Comparison of ENCODE assay signal across 8 cellular contexts in the genomic region with DNA sequence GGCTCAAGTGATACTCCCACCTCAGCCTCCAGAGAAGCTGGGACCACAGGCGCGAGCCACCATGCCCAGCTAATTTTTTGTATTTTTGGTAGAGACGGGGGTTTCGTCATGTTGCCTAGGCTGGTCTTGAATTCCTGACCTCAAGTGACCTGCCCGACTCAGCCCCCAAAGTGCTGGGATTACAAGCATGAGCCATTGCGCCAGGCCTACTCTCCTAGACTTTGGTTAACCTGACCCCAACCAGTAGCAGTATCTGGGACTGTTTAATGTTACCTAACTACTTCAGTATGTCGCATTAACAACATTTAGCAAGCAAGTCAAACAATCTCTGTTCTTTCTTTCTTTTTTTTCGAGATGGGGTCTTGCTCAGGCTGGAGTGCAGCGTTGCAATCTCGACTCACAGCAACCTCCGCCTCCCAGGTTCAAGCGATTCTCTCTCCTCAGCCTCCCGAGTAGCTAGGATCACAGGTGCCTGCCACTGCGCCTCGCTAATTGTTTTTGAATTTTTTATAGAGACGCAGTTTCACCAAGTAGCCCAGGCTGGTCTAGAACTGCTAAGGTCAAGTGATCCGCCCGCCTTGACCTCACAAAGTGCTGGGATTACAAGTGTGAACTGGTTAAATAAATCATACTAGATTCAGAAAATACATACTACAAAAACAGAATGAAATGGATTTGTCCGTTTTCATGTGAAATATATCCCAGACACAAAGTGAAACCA. TPM values are rescaled to one million over a fixed set of nuclear protein-coding genes. Genes with fewer than 3 reads are reported as not detected.
DNase-seq lines count a peak whose midpoint lies in the region; ATAC-seq and TF ChIP-seq lines count a peak whose summit lies in the region.

No MANE protein-coding gene starts in this region.

- no peak overlapping the region for H3K23ac ChIP-seq in mesendoderm (ENCODE audit: low read length)

- peaks cover 5% of the 10 kb centered on the region for H3K79me1 ChIP-seq in mesendoderm (ENCODE audit: low read length)

- H3K27me3 ChIP-seq in ACC112 (ENCODE audit: insufficient read depth, low read length): no peaks in the 10 kb centered on the region
- H3K27me3 ChIP-seq in mesendoderm (ENCODE audit: insufficient read depth, low read length, poor library complexity): no peaks in the 10 kb centered on the region

- H2AFZ ChIP-seq in ACC112 (ENCODE audit: low read length, unreplicated experiment): no peak overlapping the region

- peak overlapping the region; percentile 13 for H3K4me2 ChIP-seq in mesendoderm (ENCODE audit: low read length)

- in situ Hi-C loops in astrocyte of the cerebellum (cut with HindIII; ENCODE audit: low sequenced_read_pairs): no loop called here

- peaks cover 43% of the 10 kb centered on the region for H3K79me2 ChIP-seq in ACC112 (ENCODE audit: control insufficient read depth, insufficient read depth, low read length, unreplicated experiment)
- H3K79me2 ChIP-seq in mesendoderm (ENCODE audit: control insufficient read depth, insufficient read depth, low read length): peaks cover 13% of the 10 kb centered on the region

- H3K4ac ChIP-seq in mesendoderm (ENCODE audit: low read depth, low read length): no peak overlapping the region

- H3K36me3 Mint-ChIP-seq in HFFc6 (ENCODE audit: low read depth): no peaks in the 10 kb centered on the region

- no peak overlapping the region for H2BK5ac ChIP-seq in mesendoderm (ENCODE audit: low read length)

- no peak overlapping the region for H2BK15ac ChIP-seq in mesendoderm (replicated peaks; ENCODE audit: low read depth)

- no peaks in the 10 kb centered on the region for H3K9me3 Mint-ChIP-seq in HFFc6

- no peak overlapping the region for H4K5ac ChIP-seq in mesendoderm (ENCODE audit: low read length)

- no peak overlapping the region for H2BK120ac ChIP-seq in mesendoderm (ENCODE audit: low read depth, low read length)

- H3K27ac ChIP-seq in ACC112 (ENCODE audit: low read depth, low read length) (no peak overlapping the region), mesendoderm (ENCODE audit: low read depth, low read length) (no peak overlapping the region)

- H3K27me3 Mint-ChIP-seq in HFFc6 (ENCODE audit: insufficient read depth): no peaks in the 10 kb centered on the region

- WGBS in mesendoderm (ENCODE audit: extremely low coverage, insufficient coverage, low lambda C conversion rate): no CpG with 5 or more reads among the region's 19 CpGs

- no peak overlapping the region for H3K18ac ChIP-seq in mesendoderm (ENCODE audit: low read length)

- peak overlapping the region; percentile 95 for H3K4me3 ChIP-seq in ACC112 (ENCODE audit: low read depth, low read length)
- H3K4me3 ChIP-seq in astrocyte of the cerebellum (ENCODE audit: low read depth, low read length): peak overlapping the region; percentile 88
- H3K4me3 ChIP-seq in mesendoderm (ENCODE audit: low read length): no peak overlapping the region

- peak overlapping the region; percentile 60 for H3K56ac ChIP-seq in mesendoderm (ENCODE audit: low read length)

- no peak overlapping the region for H2AK5ac ChIP-seq in mesendoderm (ENCODE audit: low read length)

- peaks cover 11% of the 10 kb centered on the region for H3K4me1 ChIP-seq in ACC112 (ENCODE audit: control insufficient read depth, insufficient read depth, low read length, unreplicated experiment)
- no peaks in the 10 kb centered on the region for H3K4me1 ChIP-seq in mesendoderm (ENCODE audit: control insufficient read depth, low read depth, low read length)

- H3K4me3 Mint-ChIP-seq in HFFc6: peak overlapping the region; percentile 91

- H3K27ac Mint-ChIP-seq in HFFc6: no peak overlapping the region

- no peak for TF ChIP-seq CTCF in HFFc6 (IDR thresholded peaks at IDR 0.05)
- TF ChIP-seq CTCF in astrocyte of the cerebellum (IDR thresholded peaks at IDR 0.05; ENCODE audit: low read depth, low read length, missing control alignments): no peak

- DNase-seq in HFFc6 (no peak), astrocyte of the cerebellum (ENCODE audit: low read depth) (no peak), mesendoderm (no peak), NCI-H128 (lab: John Stamatoyannopoulos, UW; ENCODE audit: unreplicated experiment) (no peak), COLO829 (ENCODE audit: low spot score) (no peak), ecto neural progenitor cell (ENCODE audit: low spot score) (no peak)

- peak overlapping the region; percentile 11 for H3K9ac ChIP-seq in mesendoderm (ENCODE audit: low read length)

- H3K4me1 Mint-ChIP-seq in HFFc6 (ENCODE audit: low read depth): peaks cover 38% of the 10 kb centered on the region

- ATAC-seq in HG02884 (IDR thresholded peaks at IDR 0.05; ENCODE audit: unreplicated experiment): no peak

- H3K36me3 ChIP-seq in ACC112 (ENCODE audit: insufficient read depth, low read length): peaks cover 6% of the 10 kb centered on the region; the same call in 1 of the 2 replicates
- no peaks in the 10 kb centered on the region for H3K36me3 ChIP-seq in mesendoderm (ENCODE audit: control insufficient read depth, insufficient read depth, low read length)

- H4K8ac ChIP-seq in mesendoderm (ENCODE audit: low read depth, low read length): no peak overlapping the region

RNA-seq across cellular contexts. Expression of gene AK3, which starts 2.0 kb away (rescaled TPM):
- 10 to 100 TPM; 42.2 to 46.0 (median 43.5) TPM for total RNA-seq in HFFc6 (2021; fragmentation: NEBNext Ultra II Directional; extraction: Animal tissue kit (Norgen Biotek cat#: 25700))
- polyA plus RNA-seq in mesendoderm (2013, experiment 1 of 2): 23.8 TPM
- polyA plus RNA-seq in mesendoderm (2013, experiment 2 of 2): 25.4 TPM

RNA-seq across cellular contexts. Expression of gene RCL1, which starts 53.7 kb away (rescaled TPM):
- 1 to 10 TPM; 7.4 to 9.8 (median 8.1) TPM for total RNA-seq in HFFc6 (2021; fragmentation: NEBNext Ultra II Directional; extraction: Animal tissue kit (Norgen Biotek cat#: 25700))
- polyA plus RNA-seq in mesendoderm (2013, experiment 1 of 2): 39.6 TPM
- 38.6 TPM for polyA plus RNA-seq in mesendoderm (2013, experiment 2 of 2)

RNA-seq across cellular contexts. Expression of gene CDC37L1, which starts 59.7 kb away (rescaled TPM):
- total RNA-seq in HFFc6 (2021; fragmentation: NEBNext Ultra II Directional; extraction: Animal tissue kit (Norgen Biotek cat#: 25700)): 10 to 100 TPM; 11.0 to 16.5 (median 12.0) TPM
- 13.9 TPM for polyA plus RNA-seq in mesendoderm (2013, experiment 1 of 2)
- polyA plus RNA-seq in mesendoderm (2013, experiment 2 of 2): 14.4 TPM
